8 cellular contexts compared by ENCODE assay signal in the genomic region with DNA sequence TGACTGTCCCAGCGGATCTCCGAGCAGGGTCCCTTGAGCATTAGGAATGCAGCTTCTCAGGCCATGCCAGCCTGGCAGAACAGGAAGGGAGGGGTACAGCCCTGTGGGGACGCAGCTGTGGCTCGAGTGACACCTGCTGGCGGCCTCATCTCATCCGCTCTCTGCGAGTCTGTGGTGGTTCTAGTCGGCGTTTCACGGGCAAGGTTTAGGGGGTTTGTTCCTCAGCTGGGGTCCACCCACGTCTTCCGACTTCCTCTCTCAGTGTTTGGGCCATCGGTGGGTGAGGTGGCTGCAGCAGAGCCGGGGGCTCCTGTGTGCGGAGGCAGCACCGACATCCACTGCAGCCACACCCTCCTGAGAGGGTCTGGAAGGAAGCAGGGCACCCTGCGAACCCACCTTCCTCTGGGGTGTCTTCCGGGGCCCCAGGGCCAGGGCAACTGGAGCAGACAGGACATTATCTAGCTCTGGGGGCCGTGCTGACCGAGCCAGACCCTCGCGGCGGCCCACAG. TPM values are rescaled to one million over a fixed set of nuclear protein-coding genes. Genes with fewer than 3 reads are reported as not detected.
DNase-seq lines count a peak whose midpoint lies in the region; ATAC-seq and TF ChIP-seq lines count a peak whose summit lies in the region.

No MANE protein-coding gene starts in this region.

- H3K9me3 Mint-ChIP-seq in T-helper 1 cell treated with Interleukin-12 subunit alpha and Interleukin-12 subunit beta and Interleukin-4 antibody, amounts not matched to agents 30 μg/mL and 1 μg/mL, for 36 hours = no peaks in the 10 kb centered on the region
- H3K9me3 Mint-ChIP-seq in activated naive CD8-positive, alpha-beta T cell treated with anti-CD3 and anti-CD28 coated beads, Interleukin-2, amount 10 ng/mL, durations not matched to agents 7 days and 5 days = no peaks in the 10 kb centered on the region

- peak overlapping the region; percentile 37 for H3K4me3 Mint-ChIP-seq in T-helper 1 cell treated with Interleukin-12 subunit alpha and Interleukin-12 subunit beta and Interleukin-4 antibody, amounts not matched to agents 30 μg/mL and 1 μg/mL, for 36 hours
- H3K4me3 Mint-ChIP-seq in activated naive CD8-positive, alpha-beta T cell treated with anti-CD3 and anti-CD28 coated beads, Interleukin-2, amount 10 ng/mL, durations not matched to agents 7 days and 5 days = peak overlapping the region; percentile 76

- no peak overlapping the region for H3K27ac Mint-ChIP-seq in T-helper 1 cell treated with Interleukin-12 subunit alpha and Interleukin-12 subunit beta and Interleukin-4 antibody, amounts not matched to agents 30 μg/mL and 1 μg/mL, for 36 hours
- H3K27ac Mint-ChIP-seq in activated naive CD8-positive, alpha-beta T cell treated with anti-CD3 and anti-CD28 coated beads, Interleukin-2, amount 10 ng/mL, durations not matched to agents 7 days and 5 days = peak overlapping the region; percentile 58

- H3K36me3 ChIP-seq in left ventricle myocardium inferior = no peaks in the 10 kb centered on the region

- H3K4me1 Mint-ChIP-seq in T-helper 1 cell treated with Interleukin-12 subunit alpha and Interleukin-12 subunit beta and Interleukin-4 antibody, amounts not matched to agents 30 μg/mL and 1 μg/mL, for 36 hours (ENCODE audit: low read depth) = peaks cover 3% of the 10 kb centered on the region
- H3K4me1 Mint-ChIP-seq in activated naive CD8-positive, alpha-beta T cell treated with anti-CD3 and anti-CD28 coated beads, Interleukin-2, amount 10 ng/mL, durations not matched to agents 7 days and 5 days = peaks cover 5% of the 10 kb centered on the region

- peaks cover 68% of the 10 kb centered on the region for H3K27me3 ChIP-seq in left ventricle myocardium inferior (ENCODE audit: low read depth)

- H3K4me3 ChIP-seq in left ventricle myocardium inferior = peak overlapping the region; percentile 54

- TF ChIP-seq CTCF in left ventricle myocardium inferior (IDR thresholded peaks at IDR 0.05; ENCODE audit: borderline replicate concordance) = peak; percentile 65

- intact Hi-C loops in left ventricle myocardium inferior (cut with micrococcal nuclease) (loop anchor here (10.0 kb wide), 1 partner anchor 211 kb away; no protein-coding TSS in a partner anchor), sciatic nerve (cut with DNase I) (loop anchor here (10.0 kb wide), 1 partner anchor 241 kb away; the partner anchor contains the start of gene MAP1LC3B)

- peak; percentile 74 for ATAC-seq in activated naive CD8-positive, alpha-beta T cell treated with anti-CD3 and anti-CD28 coated beads, Interleukin-2, amount 10 ng/mL, durations not matched to agents 7 days and 5 days (ENCODE audit: low read depth)
- ATAC-seq in sciatic nerve = peak; percentile 83
- ATAC-seq in GM21526 (IDR thresholded peaks at IDR 0.05; ENCODE audit: low FRiP score, unreplicated experiment) = no peak
- no peak for ATAC-seq in GM21423 (IDR thresholded peaks at IDR 0.05; ENCODE audit: unreplicated experiment)

- POLR2A ChIA-PET in activated naive CD8-positive, alpha-beta T cell treated with anti-CD3 and anti-CD28 coated beads, Interleukin-2, amount 10 ng/mL, durations not matched to agents 7 days and 5 days (lab: Charles Lee) = interaction anchor here (1.4 to 1.5 kb wide), 2 partner anchors 131 to 318 kb away, joined by 4 read pairs; partner anchors contain the start of genes C16orf95 and KLHDC4

- no peaks in the 10 kb centered on the region for H3K36me3 Mint-ChIP-seq in T-helper 1 cell treated with Interleukin-12 subunit alpha and Interleukin-12 subunit beta and Interleukin-4 antibody, amounts not matched to agents 30 μg/mL and 1 μg/mL, for 36 hours (ENCODE audit: low read depth)
- no peaks in the 10 kb centered on the region for H3K36me3 Mint-ChIP-seq in activated naive CD8-positive, alpha-beta T cell treated with anti-CD3 and anti-CD28 coated beads, Interleukin-2, amount 10 ng/mL, durations not matched to agents 7 days and 5 days

- no peaks in the 10 kb centered on the region for H3K27me3 Mint-ChIP-seq in T-helper 1 cell treated with Interleukin-12 subunit alpha and Interleukin-12 subunit beta and Interleukin-4 antibody, amounts not matched to agents 30 μg/mL and 1 μg/mL, for 36 hours (ENCODE audit: low read depth)
- H3K27me3 Mint-ChIP-seq in activated naive CD8-positive, alpha-beta T cell treated with anti-CD3 and anti-CD28 coated beads, Interleukin-2, amount 10 ng/mL, durations not matched to agents 7 days and 5 days = peaks cover 18% of the 10 kb centered on the region

- no peak overlapping the region for H3K27ac ChIP-seq in left ventricle myocardium inferior (replicated peaks)

- H3K9me3 ChIP-seq in left ventricle myocardium inferior (replicated peaks) = peaks cover 8% of the 10 kb centered on the region

- peaks cover 15% of the 10 kb centered on the region for H3K4me1 ChIP-seq in left ventricle myocardium inferior

- peak; percentile 50 for DNase-seq in EH (ENCODE audit: low read depth)
- DNase-seq in M059J (ENCODE audit: low read depth) = peak; percentile 51
- peak; percentile 75 for DNase-seq in activated naive CD8-positive, alpha-beta T cell treated with anti-CD3 and anti-CD28 coated beads, Interleukin-2, amount 10 ng/mL, durations not matched to agents 7 days and 5 days
- peak; percentile 44 for DNase-seq in left ventricle myocardium inferior
- DNase-seq in sciatic nerve (ENCODE audit: low spot score) = peak; percentile 77

RNA-seq across cellular contexts. Expression of gene JPH3, which starts 33.3 kb away (rescaled TPM):
- total RNA-seq in M059J (2014; rRNA removed; shearing (Covaris generic)) = 0.05 TPM in 1 of 2 replicates, not detected in the other
- not detected for total RNA-seq in activated naive CD8-positive, alpha-beta T cell treated with anti-CD3 and anti-CD28 coated beads, Interleukin-2, amount 10 ng/mL, durations not matched to agents 7 days and 5 days
- 0.14 TPM for total RNA-seq in left ventricle myocardium inferior
- 0.22 TPM for total RNA-seq in sciatic nerve

Comparison
In these comparisons a context has a peak if more than half of its experiments do, and no peak if none do; other contexts are left out.
1. ATAC-seq: peak in activated naive CD8-positive, alpha-beta T cell treated with anti-CD3 and anti-CD28 coated beads, Interleukin-2, amount 10 ng/mL, durations not matched to agents 7 days and 5 days (single experiment) and sciatic nerve (single experiment); none in GM21526 (single experiment) and GM21423 (single experiment).
2. Peak in every context shown above with its lines, with median percentiles within 50 percentile points of each other: DNase-seq.